12 cellular contexts compared by ENCODE assay signal in genomic region chr15:95446854-95447253, GRCh38.
A peak's percentile ranks its signal among the peaks of the same experiment; 100 is the strongest.
DNase-seq lines count a peak whose midpoint lies in the region; ATAC-seq, FAIRE-seq and TF ChIP-seq lines count a peak whose summit lies in the region.
"Had no signal": no experiment of that assay in that cellular context is flagged by ENCODE, and none has a peak within 500 bp of the region (broad histone marks: within the 10 kb centered on the region; RNA-seq: fewer than 3 reads in every experiment).

No MANE protein-coding gene starts in this region.

- peaks cover 3% of the 10 kb centered on the region for H3K9me3 Mint-ChIP-seq in activated naive CD8-positive, alpha-beta T cell treated with anti-CD3 and anti-CD28 coated beads for 36 hours

- no peak overlapping the region for H3K9ac ChIP-seq in kidney (ENCODE audit: low read length in 2 of 2)

- H3K36me3 ChIP-seq in kidney (ENCODE audit: control insufficient read depth in 1 of 2, insufficient read depth in 2 of 2, low read length in 2 of 2) = no peaks in the 10 kb centered on the region

- peak; percentile 36 for DNase-seq in A172 (ENCODE audit: low spot score)
- peak; percentile 47 for DNase-seq in GM12865 (ENCODE audit: low read depth)
- DNase-seq in NOMO-1 (lab: John Stamatoyannopoulos, UW; ENCODE audit: unreplicated experiment in 2 of 2) = peak; percentile 86 to 98
- peak; percentile 20 for DNase-seq in activated naive CD8-positive, alpha-beta T cell treated with anti-CD3 and anti-CD28 coated beads for 36 hours
- DNase-seq in DMS 273 treated with DMSO at 0.1 percent for 48 hours (lab: John Stamatoyannopoulos, UW) = no peak
- no peak for DNase-seq in kidney
- DNase-seq in DMS53 treated with DMSO at 0.1 percent for 48 hours (lab: John Stamatoyannopoulos, UW; ENCODE audit: unreplicated experiment) = no peak
- DNase-seq: C1 segment of cervical spinal cord, NCI-H1092 treated with DMSO at 0.1 percent for 48 hours, PC-9 had no signal

- H3K9me3 ChIP-seq in kidney (ENCODE audit: control insufficient read depth in 1 of 2, low read length in 2 of 2) = no peaks in the 10 kb centered on the region

- H3K4me1 Mint-ChIP-seq in activated naive CD8-positive, alpha-beta T cell treated with anti-CD3 and anti-CD28 coated beads for 36 hours = peaks cover 27% of the 10 kb centered on the region

- H3K4me3 Mint-ChIP-seq in activated naive CD8-positive, alpha-beta T cell treated with anti-CD3 and anti-CD28 coated beads for 36 hours = peak overlapping the region; percentile 22

- peak overlapping the region; percentile 54 for H3K27ac Mint-ChIP-seq in activated naive CD8-positive, alpha-beta T cell treated with anti-CD3 and anti-CD28 coated beads for 36 hours

- H3K27me3 Mint-ChIP-seq in activated naive CD8-positive, alpha-beta T cell treated with anti-CD3 and anti-CD28 coated beads for 36 hours = peaks cover 32% of the 10 kb centered on the region

- no peak for FAIRE-seq in kidney (lab: Jason Lieb, UNC)
- FAIRE-seq: bronchial epithelial cell had no signal

- H3K4me3 ChIP-seq in GM12865 (ENCODE audit: low read depth, low read length) = no peak overlapping the region
- no peak overlapping the region for H3K4me3 ChIP-seq in kidney (ENCODE audit: low read length in 2 of 2)
- H3K4me3 ChIP-seq: PC-9 had no signal

- H3K27ac ChIP-seq in kidney (ENCODE audit: low read depth in 2 of 2, low read length in 2 of 2) = no peak overlapping the region
- H3K27ac ChIP-seq: PC-9 had no signal

- no peaks in the 10 kb centered on the region for H3K4me1 ChIP-seq in kidney (ENCODE audit: control insufficient read depth in 1 of 2, insufficient read depth in 1 of 2, low read depth in 1 of 2, low read length in 2 of 2)

- intact Hi-C loops in kidney (cut with DNase I) = no loop called here

- peaks cover 4% of the 10 kb centered on the region for H3K36me3 Mint-ChIP-seq in activated naive CD8-positive, alpha-beta T cell treated with anti-CD3 and anti-CD28 coated beads for 36 hours

- TF ChIP-seq CTCF in GM12865 (IDR thresholded peaks at IDR 0.05; ENCODE audit: insufficient read depth, low read depth, low read length, missing control alignments) (no peak), kidney (IDR thresholded peaks at IDR 0.05; ENCODE audit: borderline replicate concordance, extremely low read depth, insufficient read depth) (no peak)

- no peak for ATAC-seq in HG02763 (IDR thresholded peaks at IDR 0.05; ENCODE audit: unreplicated experiment)

Comparison
In these comparisons a context has a peak if more than half of its experiments do, and no peak if none do; other contexts are left out.
1. DNase-seq: peak in A172 (single experiment), GM12865 (single experiment), NOMO-1 (2 of 2) and activated naive CD8-positive, alpha-beta T cell treated with anti-CD3 and anti-CD28 coated beads for 36 hours (single experiment); none in DMS 273 treated with DMSO at 0.1 percent for 48 hours (single experiment), kidney (single experiment) and DMS53 treated with DMSO at 0.1 percent for 48 hours (single experiment).